ENCODE assay signal across 1 cellular context in genomic region chr17:63497708-63498483, GRCh38.
TF ChIP-seq lines count a peak whose summit lies in the region.

No MANE protein-coding gene starts in this region.

TF ChIP-seq in endothelial cell of umbilical vein, 7 proteins besides CTCF, POLR2A, EP300 and RAD21:
- TF ChIP-seq POLR2AphosphoS5 (IDR thresholded peaks at IDR 0.05; ENCODE audit: insufficient read depth, low read depth, low read length) (no peak), FOS (IDR thresholded peaks at IDR 0.05; ENCODE audit: borderline replicate concordance, insufficient read depth, low read length) (no peak), MAX (IDR thresholded peaks at IDR 0.05; ENCODE audit: insufficient read depth, insufficient read length) (no peak), EZH2 (IDR thresholded peaks at IDR 0.05; ENCODE audit: borderline replicate concordance, low read depth, low read length, severe bottlenecking) (no peak), MYC (IDR thresholded peaks at IDR 0.05; ENCODE audit: low read depth, low read length) (no peak), JUN (IDR thresholded peaks at IDR 0.05; ENCODE audit: borderline replicate concordance, insufficient read depth, insufficient read length, low read depth) (no peak), GATA2 (IDR thresholded peaks at IDR 0.05; ENCODE audit: insufficient read depth, insufficient read length, low read depth, low read length) (no peak)
